Comparison of ENCODE assay signal across 39 cellular contexts in the genomic region with DNA sequence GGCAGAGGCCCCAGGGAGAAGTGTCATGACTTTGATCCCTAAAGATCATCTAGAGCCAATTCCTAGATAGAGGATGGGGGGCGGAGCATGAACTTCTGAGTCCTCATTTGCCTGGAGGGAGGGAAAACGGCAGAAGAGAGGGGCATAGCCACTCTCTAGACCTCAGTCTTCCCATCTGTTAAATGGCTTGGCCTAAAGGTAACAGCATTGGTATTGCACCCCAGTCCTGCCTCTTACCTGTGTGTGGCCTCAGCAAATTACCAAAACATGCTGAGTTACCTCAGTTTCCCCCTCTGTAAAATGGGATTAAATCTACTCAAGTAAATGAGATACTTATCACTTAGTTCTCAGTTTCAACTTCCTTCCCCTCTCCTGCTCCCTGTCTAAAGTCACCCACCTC. TPM values are rescaled to one million over a fixed set of nuclear protein-coding genes. Genes with fewer than 3 reads are reported as not detected.
"Had no signal": no experiment of that assay in that cellular context is flagged by ENCODE, and none has a peak within 500 bp of the region (broad histone marks: within the 10 kb centered on the region; RNA-seq: fewer than 3 reads in every experiment).

No MANE protein-coding gene starts in this region.

- H3K27ac Mint-ChIP-seq: activated B cell treated with CpG ODN at 0.5 μM for 24 hours; activated CD4-positive, alpha-beta memory T cell treated with anti-CD3 and anti-CD28 coated beads for 36 hours; IgD-negative memory B cell; T-cell; T-helper 17 cell had no signal

- H3K27ac ChIP-seq: adrenal gland, body of pancreas, Peyer's patch, VCaP had no signal

- ATAC-seq: activated T-cell treated with anti-CD3 and anti-CD28 coated beads, Interleukin-2, amount 50 U/mL, for 4 hours; body of pancreas; PC-3; SK-N-SH treated with all-trans-retinoic acid at 6 μM for 48 hours; T-cell; T-helper 17 cell had no signal

- H3K9me3 Mint-ChIP-seq: activated T-cell treated with anti-CD3 and anti-CD28 coated beads, Interleukin-2, amount 50 U/mL, for 4 hours had no signal

- H3K4me3 ChIP-seq: adrenal gland, body of pancreas, Peyer's patch had no signal

- H3K4me3 Mint-ChIP-seq: activated B cell treated with CpG ODN at 0.5 μM for 24 hours; activated CD4-positive, alpha-beta memory T cell treated with anti-CD3 and anti-CD28 coated beads for 36 hours; activated T-cell treated with anti-CD3 and anti-CD28 coated beads, Interleukin-2, amount 50 U/mL, for 4 hours; T-cell; T-helper 17 cell had no signal

- H3K4me1 Mint-ChIP-seq: activated B cell treated with CpG ODN at 0.5 μM for 24 hours, IgD-negative memory B cell, T-cell, T-helper 17 cell had no signal

- H3K36me3 Mint-ChIP-seq: activated CD4-positive, alpha-beta memory T cell treated with anti-CD3 and anti-CD28 coated beads for 36 hours; T-cell had no signal

- DNase-seq: activated B cell treated with CpG ODN at 0.5 μM for 24 hours; activated CD4-positive, alpha-beta memory T cell treated with anti-CD3 and anti-CD28 coated beads for 36 hours; activated CD4-positive, alpha-beta T cell treated with anti-CD3 and anti-CD28 coated beads for 4 hours; activated CD4-positive, alpha-beta T cell treated with anti-CD3 and anti-CD28 coated beads, Interleukin-2, amount 50 U/mL, for 1 hour; activated CD4-positive, CD25-positive, alpha-beta regulatory T cell treated with anti-CD3 and anti-CD28 coated beads, Interleukin-2, amount 50 U/mL, for 72 hours; activated CD8-positive, alpha-beta memory T cell treated with anti-CD3 and anti-CD28 coated beads, Interleukin-2, amount 50 U/mL, for 4 hours; activated effector memory CD4-positive, alpha-beta T cell treated with Interleukin-2 at 50 U/mL for 16 hours; activated naive CD4-positive, alpha-beta T cell treated with anti-CD3 and anti-CD28 coated beads, Interleukin-2, amount 50 U/mL, for 16 hours; activated T-cell treated with anti-CD3 and anti-CD28 coated beads for 4 hours; activated T-cell treated with anti-CD3 and anti-CD28 coated beads, Interleukin-2, amount 50 U/mL, for 4 hours; adrenal gland; body of pancreas; central memory CD4-positive, alpha-beta T cell; Kasumi-1; KG1; MM.1S; MV-4-11; NCI-H1092; NCI-H146; NCI-H187; NCI-H2029 treated with DMSO at 0.1 percent for 48 hours; NCI-H2107; NCI-H2171; NCI-H510A; NCI-H526; NCI-H748 treated with DMSO at 0.1 percent for 48 hours; NK-92 treated with Interleukin-12 subunit alpha and Interleukin-12 subunit beta, amount 100 ng/mL, for 24 hours; PC-3; Peyer's patch; RPMI8226; SHP77 treated with DMSO at 0.1 percent for 48 hours; T-cell; T-helper 17 cell; T-helper 9 cell had no signal

- H3K4me1 ChIP-seq: adrenal gland, body of pancreas, Peyer's patch had no signal

- H3K27me3 ChIP-seq: adrenal gland, body of pancreas, Peyer's patch had no signal

- H3K9me3 ChIP-seq: adrenal gland, body of pancreas, Peyer's patch had no signal

- H3K36me3 ChIP-seq: adrenal gland, Peyer's patch had no signal

- H3K27me3 Mint-ChIP-seq: activated CD4-positive, alpha-beta memory T cell treated with anti-CD3 and anti-CD28 coated beads for 36 hours had no signal

RNA-seq across cellular contexts. Expression of a gene that starts 47.5 kb away (rescaled TPM):
- total RNA-seq: activated B cell treated with CpG ODN at 0.5 μM for 24 hours; activated CD4-positive, alpha-beta memory T cell treated with anti-CD3 and anti-CD28 coated beads for 36 hours; activated T-cell treated with anti-CD3 and anti-CD28 coated beads, Interleukin-2, amount 50 U/mL, for 4 hours; astrocyte; body of pancreas; SK-MEL-5; T-cell; T-helper 17 cell had no signal
